In the genomic region with DNA sequence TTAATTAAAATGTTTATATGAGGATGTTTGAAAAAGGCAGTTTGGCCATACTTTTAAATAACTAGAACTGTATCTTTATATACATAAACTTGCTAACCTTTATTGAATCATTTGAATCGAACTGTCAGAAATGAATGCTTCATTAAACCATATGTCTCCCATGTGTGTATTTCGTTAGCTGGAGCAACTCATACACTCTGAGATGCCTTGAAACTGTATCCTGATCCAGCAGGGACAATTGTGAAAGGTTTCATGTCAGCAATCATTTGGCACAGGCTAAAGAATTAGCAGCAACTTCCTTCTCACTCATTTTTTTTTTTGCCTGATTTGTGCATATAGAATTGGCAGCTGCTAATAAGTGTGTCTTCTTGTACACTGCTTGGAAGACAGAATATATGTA, we compare ENCODE assay signal across 12 cellular contexts.
DNase-seq lines count a peak whose midpoint lies in the region; ATAC-seq, FAIRE-seq and TF ChIP-seq lines count a peak whose summit lies in the region.
"Had no signal": no experiment of that assay in that cellular context is flagged by ENCODE, and none has a peak within 500 bp of the region (broad histone marks: within the 10 kb centered on the region; RNA-seq: fewer than 3 reads in every experiment).

No MANE protein-coding gene starts in this region.

- in situ Hi-C loops in mammary epithelial cell (cut with MboI; ENCODE audit: low sequenced_read_pairs in 2 of 2), result no loop called here

- peak overlapping the region; percentile 69 for H2AFZ ChIP-seq in mammary epithelial cell (ENCODE audit: low read depth, low read length)

- H3K9ac ChIP-seq in HUES64 (ENCODE audit: low read depth, low read length), result peak overlapping the region; percentile 45; the same call in 1 of the 2 replicates
- H3K9ac ChIP-seq in mammary epithelial cell (ENCODE audit: insufficient read depth, low read length), result peak overlapping the region; percentile 69

- peak overlapping the region; percentile 97 for H3K4me2 ChIP-seq in mammary epithelial cell (ENCODE audit: insufficient read depth, low read depth, low read length)

- H4K20me1 ChIP-seq in mammary epithelial cell (ENCODE audit: insufficient read depth, low read length), result no peaks in the 10 kb centered on the region

- CTCF ChIA-PET in mammary epithelial cell (lab: Charles Lee; ENCODE audit: low non-redundant PET), result interaction anchor here (1.2 kb wide), 1 partner anchor 15 kb away, joined by 6 read pairs; no protein-coding TSS in a partner anchor

- no peak for ATAC-seq in GM21529 (IDR thresholded peaks at IDR 0.05; ENCODE audit: unreplicated experiment)

- DNase-seq in AG09309 (ENCODE audit: low read depth), result no peak
- DNase-seq in mammary epithelial cell, result peak; percentile 46
- DNase-seq in lung microvascular endothelial cell (ENCODE audit: low read depth in 2 of 2), result peak; percentile 28 to 63
- DNase-seq in small intestine, result no peak
- DNase-seq in DMS79 (lab: John Stamatoyannopoulos, UW), result no peak
- DNase-seq in activated naive CD4-positive, alpha-beta T cell (lab: John Stamatoyannopoulos, UW), result no peak
- DNase-seq: Karpas-422; naive B cell; stimulated activated CD4-positive, alpha-beta T cell treated with anti-CD3 and anti-CD28 coated beads, Interleukin-4, amount 100 ng/mL, for 1 hour; T-helper 9 cell had no signal

- no peak for FAIRE-seq in small intestine (lab: Jason Lieb, UNC)

- H3K4me1 ChIP-seq in HUES64 (ENCODE audit: insufficient read depth, low read length) (peaks cover 13% of the 10 kb centered on the region; the same call in 1 of the 2 replicates), mammary epithelial cell (ENCODE audit: insufficient read depth, low read length) (peaks cover 25% of the 10 kb centered on the region), small intestine (ENCODE audit: control insufficient read depth in 2 of 2, insufficient read depth in 1 of 2, low read depth in 1 of 2, low read length in 1 of 2) (no peaks in the 10 kb centered on the region)

- no peaks in the 10 kb centered on the region for H3K36me3 ChIP-seq in HUES64 (ENCODE audit: insufficient read depth, low read length)
- no peaks in the 10 kb centered on the region for H3K36me3 ChIP-seq in mammary epithelial cell (ENCODE audit: insufficient read depth, low read length)
- no peaks in the 10 kb centered on the region for H3K36me3 ChIP-seq in small intestine (ENCODE audit: control insufficient read depth in 2 of 2, insufficient read depth in 2 of 2, low read length in 2 of 2)

- TF ChIP-seq CTCF in AG09309 (IDR thresholded peaks at IDR 0.05; ENCODE audit: control insufficient read depth, insufficient read depth, low read depth, low read length, missing control alignments) (no peak), mammary epithelial cell (conservative IDR thresholded peaks at IDR 0.05 in 1 of 2, IDR thresholded peaks at IDR 0.05 in 1 of 2; ENCODE audit: extremely low read depth in 1 of 2, insufficient read depth in 1 of 2, low read depth in 1 of 2, low read length in 2 of 2) (no peak)

- 43% methylated on average over 2 of the region's 2 CpGs for WGBS in HUES64
- 0% methylated on average over 2 of the region's 2 CpGs for WGBS in mammary epithelial cell (ENCODE audit: low coverage, missing lambda C conversion rate)
- WGBS in small intestine, 3 donors, result 17 to 45% (median 21%) methylated on average over 2 of the region's 2 CpGs

- peak overlapping the region; percentile 49 for H3K4me3 ChIP-seq in AG09309 (ENCODE audit: control insufficient read depth, low read depth, low read length)
- peak overlapping the region; percentile 26; the same call in 1 of the 2 replicates for H3K4me3 ChIP-seq in HUES64 (ENCODE audit: low read length)
- H3K4me3 ChIP-seq in mammary epithelial cell (replicated peaks in 1 of 3; ENCODE audit: insufficient read depth in 1 of 3, low read depth in 2 of 3, low read length in 3 of 3), result peak overlapping the region in 2 of 3 experiments; percentile 57 to 66
- H3K4me3 ChIP-seq in small intestine (ENCODE audit: low read depth in 1 of 2, low read length in 2 of 2), result no peak overlapping the region

- dilution Hi-C loops in mammary epithelial cell (cut with HindIII; ENCODE audit: low sequenced_read_pairs), result no loop called here

- H3K27ac ChIP-seq in HUES64 (ENCODE audit: low read depth, low read length), result no peak overlapping the region; the same call in 1 of the 2 replicates
- peak overlapping the region; percentile 93 for H3K27ac ChIP-seq in mammary epithelial cell (ENCODE audit: insufficient read depth, low read depth, low read length)
- H3K27ac ChIP-seq in small intestine (ENCODE audit: low read depth in 1 of 2, low read length in 1 of 2), result no peak overlapping the region

- intact Hi-C loops in mammary epithelial cell (cut with micrococcal nuclease), result no loop called here

- H3K27me3 ChIP-seq in HUES64 (ENCODE audit: insufficient read depth, low read length) (no peaks in the 10 kb centered on the region), mammary epithelial cell (ENCODE audit: insufficient read depth, low read length) (no peaks in the 10 kb centered on the region), small intestine (ENCODE audit: control insufficient read depth in 2 of 2, insufficient read depth in 2 of 2, low read length in 2 of 2) (no peaks in the 10 kb centered on the region)

- H3K9me3 ChIP-seq in HUES64 (ENCODE audit: insufficient read depth, low read depth, low read length), result no peaks in the 10 kb centered on the region
- H3K9me3 ChIP-seq in mammary epithelial cell (replicated peaks; ENCODE audit: insufficient read depth, low read length), result no peaks in the 10 kb centered on the region
- no peaks in the 10 kb centered on the region for H3K9me3 ChIP-seq in small intestine (ENCODE audit: control insufficient read depth, low read depth)

- H3K79me2 ChIP-seq in mammary epithelial cell (ENCODE audit: insufficient read depth, low read length), result peaks cover 28% of the 10 kb centered on the region

- no TSS peak for BruUV-seq in mammary epithelial cell (replicated peaks; lab: Mats Ljungman, UMichigan)

Comparison
In these comparisons a context has a peak if more than half of its experiments do, and no peak if none do; other contexts are left out.
1. DNase-seq: peak in mammary epithelial cell (single experiment) and lung microvascular endothelial cell (2 of 2); none in AG09309 (single experiment), small intestine (single experiment), DMS79 (single experiment) and activated naive CD4-positive, alpha-beta T cell (0 of 4).
2. H3K4me3 ChIP-seq: peak in AG09309 (single experiment), HUES64 (single experiment) and mammary epithelial cell (2 of 3); none in small intestine (0 of 2).